ENCODE assay signal across 8 cellular contexts in the genomic region with DNA sequence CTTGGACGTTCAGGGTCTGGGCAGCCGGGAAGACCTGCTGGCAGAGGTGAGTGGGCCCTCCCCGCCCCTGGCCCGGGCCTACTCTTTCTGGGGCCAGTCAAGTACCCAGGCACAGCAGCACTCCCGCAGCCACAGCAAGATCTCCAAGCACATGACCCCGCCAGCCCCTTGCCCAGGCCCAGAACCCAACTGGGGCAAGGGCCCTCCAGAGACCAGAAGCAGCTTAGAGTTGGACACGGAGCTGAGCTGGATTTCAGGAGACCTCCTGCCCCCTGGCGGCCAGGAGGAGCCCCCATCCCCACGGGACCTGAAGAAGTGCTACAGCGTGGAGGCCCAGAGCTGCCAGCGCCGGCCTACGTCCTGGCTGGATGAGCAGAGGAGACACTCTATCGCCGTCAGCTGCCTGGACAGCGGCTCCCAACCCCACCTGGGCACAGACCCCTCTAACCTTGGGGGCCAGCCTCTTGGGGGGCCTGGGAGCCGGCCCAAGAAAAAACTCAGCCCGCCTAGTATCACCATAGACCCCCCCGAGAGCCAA. TPM values are rescaled to one million over a fixed set of nuclear protein-coding genes. Genes with fewer than 3 reads are reported as not detected.
DNase-seq lines count a peak whose midpoint lies in the region; ATAC-seq and TF ChIP-seq lines count a peak whose summit lies in the region.

No MANE protein-coding gene starts in this region.

- peaks cover 0 to 88% (median 29%) of the 10 kb centered on the region in 7 donors for H3K27me3 ChIP-seq in spleen (replicated peaks in 1 of 7)

- H3K36me3 Mint-ChIP-seq in T-helper 2 cell treated with Interferon-gamma antibody and Interleukin-4, amounts not matched to agents 5 μg/mL and 100 μg/mL, for 36 hours (ENCODE audit: low read depth), result no peaks in the 10 kb centered on the region

- H3K4me1 ChIP-seq in spleen, result peaks cover 0 to 25% (median 11%) of the 10 kb centered on the region in 6 donors

- H3K36me3 ChIP-seq in spleen, result no peaks in the 10 kb centered on the region

- H3K27ac ChIP-seq in angular gyrus (ENCODE audit: low read depth, low read length) (peak overlapping the region; percentile 8), spleen (no peak overlapping the region)

- no peak overlapping the region for H3K4me3 ChIP-seq in spleen

- intact Hi-C loops in spleen (cut with DNase I; ENCODE audit: low total_unique reads), result loop anchor here (10.0 kb wide), 1 partner anchor 71 kb away; no protein-coding TSS in a partner anchor

- 14 to 49% (median 46%) methylated on average over 5 to 19 of the region's 19 CpGs for WGBS in spleen, 5 donors

- no peak overlapping the region for H3K4me3 Mint-ChIP-seq in T-helper 2 cell treated with Interferon-gamma antibody and Interleukin-4, amounts not matched to agents 5 μg/mL and 100 μg/mL, for 36 hours

- H3K27me3 Mint-ChIP-seq in T-helper 2 cell treated with Interferon-gamma antibody and Interleukin-4, amounts not matched to agents 5 μg/mL and 100 μg/mL, for 36 hours (ENCODE audit: low read depth), result peaks cover 31% of the 10 kb centered on the region

- ATAC-seq in GM18520 (IDR thresholded peaks at IDR 0.05; ENCODE audit: unreplicated experiment) (no peak), GM21526 (IDR thresholded peaks at IDR 0.05; ENCODE audit: low FRiP score, unreplicated experiment) (no peak)

- no peaks in the 10 kb centered on the region for H3K9me3 ChIP-seq in spleen

- H3K9me3 Mint-ChIP-seq in T-helper 2 cell treated with Interferon-gamma antibody and Interleukin-4, amounts not matched to agents 5 μg/mL and 100 μg/mL, for 36 hours, result no peaks in the 10 kb centered on the region

- TF ChIP-seq CTCF in GM10248 (IDR thresholded peaks at IDR 0.05; ENCODE audit: control extremely low read depth, extremely low read depth, low read depth, missing control alignments) (peak; percentile 73), spleen (IDR thresholded peaks at IDR 0.05 in 8 of 11, conservative IDR thresholded peaks at IDR 0.05 in 3 of 11) (peak; percentile 44 to 82 (median 73))

- CTCF ChIA-PET in GM10248 (lab: Yijun Ruan, JAX), result interaction anchor here (0.7 to 10.3 kb wide), 26 partner anchors 9 to 172 kb away, joined by 3 to 70 read pairs (median 5); partner anchors contain the start of gene SPATA20

- peak; percentile 79 for DNase-seq in GM10248 (ENCODE audit: extremely low spot score)
- peak; percentile 84 for DNase-seq in NAMALWA (ENCODE audit: low spot score)
- peak; percentile 38 for DNase-seq in T-helper 2 cell treated with Interferon-gamma antibody and Interleukin-4, amounts not matched to agents 5 μg/mL and 100 μg/mL, for 36 hours (ENCODE audit: low spot score)
- DNase-seq in hypothalamus (lab: John Stamatoyannopoulos, UW), result peak in 34 of 51 donors; percentile 3 to 65 (median 30)
- DNase-seq in spleen, result peak; percentile 86

- H3K4me1 Mint-ChIP-seq in T-helper 2 cell treated with Interferon-gamma antibody and Interleukin-4, amounts not matched to agents 5 μg/mL and 100 μg/mL, for 36 hours (ENCODE audit: low read depth), result peaks cover 9% of the 10 kb centered on the region

- H3K27ac Mint-ChIP-seq in T-helper 2 cell treated with Interferon-gamma antibody and Interleukin-4, amounts not matched to agents 5 μg/mL and 100 μg/mL, for 36 hours, result no peak overlapping the region

- POLR2A ChIA-PET in GM10248 (lab: Yijun Ruan, JAX), result no interaction called here

- no peak for TF ChIP-seq POLR2A in spleen (IDR thresholded peaks at IDR 0.05)

RNA-seq across cellular contexts. Expression of gene ABCC3, which starts 8.6 kb away (rescaled TPM):
- 10 to 100 TPM; 28.4 to 37.1 (median 32.0) TPM for total RNA-seq in spleen
- 10 to 100 TPM in 2 of 3 donors, 1 to 10 TPM in 1; 8.6 to 16.6 (median 15.2) TPM for polyA plus RNA-seq in spleen

Comparison
In these comparisons a context has a peak if more than half of its experiments do, and no peak if none do; other contexts are left out.
1. DNase-seq: peak in every context shown above with its lines; median percentile 86 in spleen; 84 in NAMALWA; 79 in GM10248; 38 in T-helper 2 cell treated with Interferon-gamma antibody and Interleukin-4, amounts not matched to agents 5 μg/mL and 100 μg/mL, for 36 hours; 30 in hypothalamus.